Comparison of ENCODE assay signal across 1 cellular context in the genomic region with DNA sequence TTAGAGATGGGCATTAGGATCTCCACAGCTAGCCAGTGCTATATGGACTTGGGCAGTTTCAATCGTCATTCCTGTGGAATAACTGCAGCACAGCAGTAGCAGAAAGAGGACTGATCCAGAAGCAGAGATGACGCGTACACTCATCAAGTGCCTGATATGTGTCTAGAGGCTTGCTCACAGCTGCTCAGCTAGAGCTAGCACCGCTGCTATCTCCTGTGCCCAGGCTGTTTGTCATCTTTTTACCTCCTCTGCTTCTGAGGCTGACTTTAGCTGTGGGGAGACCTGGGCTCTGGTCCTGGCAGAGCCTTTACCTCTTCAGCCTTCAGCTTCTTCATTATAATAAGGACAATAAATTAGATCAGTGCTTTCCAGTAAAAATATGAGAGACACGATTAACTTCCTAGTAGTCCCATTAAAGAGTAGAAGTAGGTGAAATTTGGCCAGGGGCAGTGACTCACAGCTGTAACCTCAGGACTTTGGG.
TF ChIP-seq lines count a peak whose summit lies in the region.

No MANE protein-coding gene starts in this region.

TF ChIP-seq in K562, 482 proteins besides CTCF, POLR2A, EP300 and RAD21 (continued from another document and continues in another):
- TF ChIP-seq, protein P1, sequence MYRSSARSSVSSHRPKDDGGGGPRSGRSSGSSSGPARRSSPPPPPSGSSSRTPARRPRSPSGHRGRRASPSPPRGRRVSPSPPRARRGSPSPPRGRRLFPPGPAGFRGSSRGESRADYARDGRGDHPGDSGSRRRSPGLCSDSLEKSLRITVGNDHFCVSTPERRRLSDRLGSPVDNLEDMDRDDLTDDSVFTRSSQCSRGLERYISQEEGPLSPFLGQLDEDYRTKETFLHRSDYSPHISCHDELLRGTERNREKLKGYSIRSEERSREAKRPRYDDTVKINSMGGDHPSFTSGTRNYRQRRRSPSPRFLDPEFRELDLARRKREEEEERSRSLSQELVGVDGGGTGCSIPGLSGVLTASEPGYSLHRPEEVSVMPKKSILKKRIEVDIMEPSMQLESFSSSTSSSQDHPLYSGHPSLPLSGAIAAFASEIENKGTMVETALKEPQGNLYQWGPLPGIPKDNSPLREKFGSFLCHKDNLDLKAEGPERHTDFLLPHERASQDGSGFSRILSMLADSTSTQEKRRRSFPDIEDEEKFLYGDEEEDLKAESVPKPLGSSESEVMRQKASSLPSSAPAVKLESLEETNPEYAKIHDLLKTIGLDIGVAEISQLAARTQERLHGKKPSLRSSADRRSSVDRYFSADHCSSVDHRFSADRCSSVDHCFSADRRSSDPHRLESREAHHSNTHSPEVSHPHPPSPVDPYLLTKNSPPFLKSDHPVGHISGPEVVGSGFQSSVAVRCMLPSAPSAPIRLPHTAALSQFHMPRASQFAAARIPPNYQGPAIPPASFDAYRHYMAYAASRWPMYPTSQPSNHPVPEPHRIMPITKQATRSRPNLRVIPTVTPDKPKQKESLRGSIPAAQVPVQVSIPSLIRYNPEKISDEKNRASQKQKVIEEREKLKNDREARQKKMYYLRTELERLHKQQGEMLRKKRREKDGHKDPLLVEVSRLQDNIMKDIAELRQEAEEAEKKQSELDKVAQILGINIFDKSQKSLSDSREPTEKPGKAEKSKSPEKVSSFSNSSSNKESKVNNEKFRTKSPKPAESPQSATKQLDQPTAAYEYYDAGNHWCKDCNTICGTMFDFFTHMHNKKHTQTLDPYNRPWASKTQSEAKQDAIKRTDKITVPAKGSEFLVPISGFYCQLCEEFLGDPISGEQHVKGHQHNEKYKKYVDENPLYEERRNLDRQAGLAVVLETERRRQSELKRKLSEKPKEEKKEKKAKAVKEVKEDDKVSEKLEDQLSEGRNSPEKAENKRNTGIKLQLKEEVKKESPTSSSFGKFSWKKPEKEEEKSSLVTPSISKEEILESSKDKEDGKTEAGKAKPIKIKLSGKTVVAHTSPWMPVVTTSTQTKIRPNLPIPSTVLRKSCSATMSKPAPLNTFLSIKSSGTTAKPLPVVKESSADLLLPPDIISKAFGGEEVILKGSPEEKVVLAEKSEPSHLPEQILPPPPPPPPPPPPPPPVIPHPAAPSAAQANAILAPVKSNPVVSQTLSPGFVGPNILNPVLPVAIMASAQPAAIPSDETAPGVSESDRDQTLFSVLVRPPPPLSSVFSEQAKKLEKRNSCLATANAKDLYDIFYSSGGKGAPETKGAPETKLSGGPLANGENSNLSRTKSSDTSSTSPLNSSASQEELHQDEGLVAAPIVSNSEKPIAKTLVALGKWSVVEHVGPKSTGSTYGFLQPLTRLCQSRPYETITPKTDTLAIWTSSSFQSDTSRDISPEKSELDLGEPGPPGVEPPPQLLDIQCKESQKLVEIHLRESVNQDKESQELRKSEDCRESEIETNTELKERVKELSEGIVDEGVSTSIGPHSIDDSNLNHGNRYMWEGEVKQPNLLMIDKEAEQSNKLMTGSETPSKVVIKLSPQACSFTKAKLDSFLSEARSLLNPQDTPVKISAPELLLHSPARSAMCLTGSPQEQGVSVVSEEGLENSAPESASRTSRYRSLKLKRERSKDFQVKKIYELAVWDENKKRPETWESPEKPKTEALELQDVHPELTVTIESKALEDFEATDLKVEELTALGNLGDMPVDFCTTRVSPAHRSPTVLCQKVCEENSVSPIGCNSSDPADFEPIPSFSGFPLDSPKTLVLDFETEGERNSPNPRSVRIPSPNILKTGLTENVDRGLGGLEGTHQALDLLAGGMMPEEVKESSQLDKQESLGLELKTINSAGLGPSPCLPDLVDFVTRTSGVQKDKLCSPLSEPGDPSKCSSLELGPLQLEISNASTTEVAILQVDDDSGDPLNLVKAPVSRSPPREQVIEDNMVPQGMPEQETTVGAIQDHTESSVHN (IDR thresholded peaks at IDR 0.05; ENCODE audit: borderline replicate concordance in 1 of 2, low read depth in 1 of 2) = no peak
- TF ChIP-seq ZNF668 (CRISPR knock-in tag; IDR thresholded peaks at IDR 0.05) (0 out of 2 replicates have a peak, but pooled peaks have one; percentile 5), GATAD2A (IDR thresholded peaks at IDR 0.05) (peak; percentile 11; the same call in 1 of the 2 replicates), KHSRP (IDR thresholded peaks at IDR 0.05) (no peak), STAG1 (CRISPR knock-in tag; IDR thresholded peaks at IDR 0.05; ENCODE audit: borderline replicate concordance) (no peak), NRF1 (conservative IDR thresholded peaks at IDR 0.05 in 1 of 2, IDR thresholded peaks at IDR 0.05 in 1 of 2) (peak; percentile 43 to 49), DIDO1 (tag; IDR thresholded peaks at IDR 0.05; ENCODE audit: low read depth) (no peak), HCFC1 (IDR thresholded peaks at IDR 0.05; ENCODE audit: low read depth, low read length) (no peak), ESRRA (IDR thresholded peaks at IDR 0.05; ENCODE audit: borderline replicate concordance, low read depth) (no peak), BHLHE40 (IDR thresholded peaks at IDR 0.05; ENCODE audit: low read length) (peak; percentile 64), ZFP1 (CRISPR knock-in tag; IDR thresholded peaks at IDR 0.05) (no peak), NUFIP1 (IDR thresholded peaks at IDR 0.05; ENCODE audit: partially characterized antibody) (no peak), ZNF24 (IDR thresholded peaks at IDR 0.05) (peak; percentile 58; the same call in 1 of the 2 replicates), KDM1A (IDR thresholded peaks at IDR 0.05) (peak; percentile 37 to 55; a peak in 1 of 4 replicates), MTA2 (IDR thresholded peaks at IDR 0.05; ENCODE audit: low read depth) (peak; percentile 74), ATF7 (IDR thresholded peaks at IDR 0.05) (peak; percentile 61; the same call in 1 of the 2 replicates), ARID1B (IDR thresholded peaks at IDR 0.05) (peak; percentile 94), JUND (IDR thresholded peaks at IDR 0.05; ENCODE audit: borderline replicate concordance, low read depth, low read length) (peak; percentile 79; the same call in 1 of the 2 replicates), JUND (tag; IDR thresholded peaks at IDR 0.05; ENCODE audit: borderline replicate concordance, low read depth, low read length) (peak; percentile 88; the same call in 2 of the 3 replicates), XRCC5 (IDR thresholded peaks at IDR 0.05; ENCODE audit: low read depth, low read length) (no peak), TRIM24 (IDR thresholded peaks at IDR 0.05) (peak; percentile 47 to 74; a peak in 2 of 4 replicates), CREB1 (IDR thresholded peaks at IDR 0.05) (peak; percentile 83), CREB1 (CRISPR knock-in tag; IDR thresholded peaks at IDR 0.05) (peak; percentile 70; the same call in 1 of the 2 replicates), RNF2 (IDR thresholded peaks at IDR 0.05) (peak; percentile 33; the same call in 1 of the 2 replicates), SOX6 (IDR thresholded peaks at IDR 0.05) (peak; percentile 70), SAFB2 (IDR thresholded peaks at IDR 0.05; ENCODE audit: borderline replicate concordance, low read depth, low read length, severe bottlenecking) (no peak)
- TF ChIP-seq, protein P2, sequence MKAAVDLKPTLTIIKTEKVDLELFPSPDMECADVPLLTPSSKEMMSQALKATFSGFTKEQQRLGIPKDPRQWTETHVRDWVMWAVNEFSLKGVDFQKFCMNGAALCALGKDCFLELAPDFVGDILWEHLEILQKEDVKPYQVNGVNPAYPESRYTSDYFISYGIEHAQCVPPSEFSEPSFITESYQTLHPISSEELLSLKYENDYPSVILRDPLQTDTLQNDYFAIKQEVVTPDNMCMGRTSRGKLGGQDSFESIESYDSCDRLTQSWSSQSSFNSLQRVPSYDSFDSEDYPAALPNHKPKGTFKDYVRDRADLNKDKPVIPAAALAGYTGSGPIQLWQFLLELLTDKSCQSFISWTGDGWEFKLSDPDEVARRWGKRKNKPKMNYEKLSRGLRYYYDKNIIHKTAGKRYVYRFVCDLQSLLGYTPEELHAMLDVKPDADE (conservative IDR thresholded peaks at IDR 0.05; ENCODE audit: control insufficient read depth, low read depth, low read length) = 0 out of 2 replicates have a peak, but pooled peaks have one; percentile 44
- TF ChIP-seq, protein P3, sequence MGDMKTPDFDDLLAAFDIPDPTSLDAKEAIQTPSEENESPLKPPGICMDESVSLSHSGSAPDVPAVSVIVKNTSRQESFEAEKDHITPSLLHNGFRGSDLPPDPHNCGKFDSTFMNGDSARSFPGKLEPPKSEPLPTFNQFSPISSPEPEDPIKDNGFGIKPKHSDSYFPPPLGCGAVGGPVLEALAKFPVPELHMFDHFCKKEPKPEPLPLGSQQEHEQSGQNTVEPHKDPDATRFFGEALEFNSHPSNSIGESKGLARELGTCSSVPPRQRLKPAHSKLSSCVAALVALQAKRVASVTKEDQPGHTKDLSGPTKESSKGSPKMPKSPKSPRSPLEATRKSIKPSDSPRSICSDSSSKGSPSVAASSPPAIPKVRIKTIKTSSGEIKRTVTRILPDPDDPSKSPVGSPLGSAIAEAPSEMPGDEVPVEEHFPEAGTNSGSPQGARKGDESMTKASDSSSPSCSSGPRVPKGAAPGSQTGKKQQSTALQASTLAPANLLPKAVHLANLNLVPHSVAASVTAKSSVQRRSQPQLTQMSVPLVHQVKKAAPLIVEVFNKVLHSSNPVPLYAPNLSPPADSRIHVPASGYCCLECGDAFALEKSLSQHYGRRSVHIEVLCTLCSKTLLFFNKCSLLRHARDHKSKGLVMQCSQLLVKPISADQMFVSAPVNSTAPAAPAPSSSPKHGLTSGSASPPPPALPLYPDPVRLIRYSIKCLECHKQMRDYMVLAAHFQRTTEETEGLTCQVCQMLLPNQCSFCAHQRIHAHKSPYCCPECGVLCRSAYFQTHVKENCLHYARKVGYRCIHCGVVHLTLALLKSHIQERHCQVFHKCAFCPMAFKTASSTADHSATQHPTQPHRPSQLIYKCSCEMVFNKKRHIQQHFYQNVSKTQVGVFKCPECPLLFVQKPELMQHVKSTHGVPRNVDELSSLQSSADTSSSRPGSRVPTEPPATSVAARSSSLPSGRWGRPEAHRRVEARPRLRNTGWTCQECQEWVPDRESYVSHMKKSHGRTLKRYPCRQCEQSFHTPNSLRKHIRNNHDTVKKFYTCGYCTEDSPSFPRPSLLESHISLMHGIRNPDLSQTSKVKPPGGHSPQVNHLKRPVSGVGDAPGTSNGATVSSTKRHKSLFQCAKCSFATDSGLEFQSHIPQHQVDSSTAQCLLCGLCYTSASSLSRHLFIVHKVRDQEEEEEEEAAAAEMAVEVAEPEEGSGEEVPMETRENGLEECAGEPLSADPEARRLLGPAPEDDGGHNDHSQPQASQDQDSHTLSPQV (IDR thresholded peaks at IDR 0.05) = peak; percentile 63
- TF ChIP-seq, protein P4, sequence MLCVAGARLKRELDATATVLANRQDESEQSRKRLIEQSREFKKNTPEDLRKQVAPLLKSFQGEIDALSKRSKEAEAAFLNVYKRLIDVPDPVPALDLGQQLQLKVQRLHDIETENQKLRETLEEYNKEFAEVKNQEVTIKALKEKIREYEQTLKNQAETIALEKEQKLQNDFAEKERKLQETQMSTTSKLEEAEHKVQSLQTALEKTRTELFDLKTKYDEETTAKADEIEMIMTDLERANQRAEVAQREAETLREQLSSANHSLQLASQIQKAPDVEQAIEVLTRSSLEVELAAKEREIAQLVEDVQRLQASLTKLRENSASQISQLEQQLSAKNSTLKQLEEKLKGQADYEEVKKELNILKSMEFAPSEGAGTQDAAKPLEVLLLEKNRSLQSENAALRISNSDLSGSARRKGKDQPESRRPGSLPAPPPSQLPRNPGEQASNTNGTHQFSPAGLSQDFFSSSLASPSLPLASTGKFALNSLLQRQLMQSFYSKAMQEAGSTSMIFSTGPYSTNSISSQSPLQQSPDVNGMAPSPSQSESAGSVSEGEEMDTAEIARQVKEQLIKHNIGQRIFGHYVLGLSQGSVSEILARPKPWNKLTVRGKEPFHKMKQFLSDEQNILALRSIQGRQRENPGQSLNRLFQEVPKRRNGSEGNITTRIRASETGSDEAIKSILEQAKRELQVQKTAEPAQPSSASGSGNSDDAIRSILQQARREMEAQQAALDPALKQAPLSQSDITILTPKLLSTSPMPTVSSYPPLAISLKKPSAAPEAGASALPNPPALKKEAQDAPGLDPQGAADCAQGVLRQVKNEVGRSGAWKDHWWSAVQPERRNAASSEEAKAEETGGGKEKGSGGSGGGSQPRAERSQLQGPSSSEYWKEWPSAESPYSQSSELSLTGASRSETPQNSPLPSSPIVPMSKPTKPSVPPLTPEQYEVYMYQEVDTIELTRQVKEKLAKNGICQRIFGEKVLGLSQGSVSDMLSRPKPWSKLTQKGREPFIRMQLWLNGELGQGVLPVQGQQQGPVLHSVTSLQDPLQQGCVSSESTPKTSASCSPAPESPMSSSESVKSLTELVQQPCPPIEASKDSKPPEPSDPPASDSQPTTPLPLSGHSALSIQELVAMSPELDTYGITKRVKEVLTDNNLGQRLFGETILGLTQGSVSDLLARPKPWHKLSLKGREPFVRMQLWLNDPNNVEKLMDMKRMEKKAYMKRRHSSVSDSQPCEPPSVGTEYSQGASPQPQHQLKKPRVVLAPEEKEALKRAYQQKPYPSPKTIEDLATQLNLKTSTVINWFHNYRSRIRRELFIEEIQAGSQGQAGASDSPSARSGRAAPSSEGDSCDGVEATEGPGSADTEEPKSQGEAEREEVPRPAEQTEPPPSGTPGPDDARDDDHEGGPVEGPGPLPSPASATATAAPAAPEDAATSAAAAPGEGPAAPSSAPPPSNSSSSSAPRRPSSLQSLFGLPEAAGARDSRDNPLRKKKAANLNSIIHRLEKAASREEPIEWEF (CRISPR knock-in tag; IDR thresholded peaks at IDR 0.05) = no peak; the same call in 1 of the 2 replicates
- TF ChIP-seq, protein P5, sequence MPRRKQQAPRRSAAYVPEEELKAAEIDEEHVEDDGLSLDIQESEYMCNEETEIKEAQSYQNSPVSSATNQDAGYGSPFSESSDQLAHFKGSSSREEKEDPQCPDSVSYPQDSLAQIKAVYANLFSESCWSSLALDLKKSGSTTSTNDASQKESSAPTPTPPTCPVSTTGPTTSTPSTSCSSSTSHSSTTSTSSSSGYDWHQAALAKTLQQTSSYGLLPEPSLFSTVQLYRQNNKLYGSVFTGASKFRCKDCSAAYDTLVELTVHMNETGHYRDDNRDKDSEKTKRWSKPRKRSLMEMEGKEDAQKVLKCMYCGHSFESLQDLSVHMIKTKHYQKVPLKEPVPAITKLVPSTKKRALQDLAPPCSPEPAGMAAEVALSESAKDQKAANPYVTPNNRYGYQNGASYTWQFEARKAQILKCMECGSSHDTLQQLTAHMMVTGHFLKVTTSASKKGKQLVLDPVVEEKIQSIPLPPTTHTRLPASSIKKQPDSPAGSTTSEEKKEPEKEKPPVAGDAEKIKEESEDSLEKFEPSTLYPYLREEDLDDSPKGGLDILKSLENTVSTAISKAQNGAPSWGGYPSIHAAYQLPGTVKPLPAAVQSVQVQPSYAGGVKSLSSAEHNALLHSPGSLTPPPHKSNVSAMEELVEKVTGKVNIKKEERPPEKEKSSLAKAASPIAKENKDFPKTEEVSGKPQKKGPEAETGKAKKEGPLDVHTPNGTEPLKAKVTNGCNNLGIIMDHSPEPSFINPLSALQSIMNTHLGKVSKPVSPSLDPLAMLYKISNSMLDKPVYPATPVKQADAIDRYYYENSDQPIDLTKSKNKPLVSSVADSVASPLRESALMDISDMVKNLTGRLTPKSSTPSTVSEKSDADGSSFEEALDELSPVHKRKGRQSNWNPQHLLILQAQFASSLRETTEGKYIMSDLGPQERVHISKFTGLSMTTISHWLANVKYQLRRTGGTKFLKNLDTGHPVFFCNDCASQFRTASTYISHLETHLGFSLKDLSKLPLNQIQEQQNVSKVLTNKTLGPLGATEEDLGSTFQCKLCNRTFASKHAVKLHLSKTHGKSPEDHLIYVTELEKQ (CRISPR knock-in tag; IDR thresholded peaks at IDR 0.05) = no peak
- TF ChIP-seq, protein P6, sequence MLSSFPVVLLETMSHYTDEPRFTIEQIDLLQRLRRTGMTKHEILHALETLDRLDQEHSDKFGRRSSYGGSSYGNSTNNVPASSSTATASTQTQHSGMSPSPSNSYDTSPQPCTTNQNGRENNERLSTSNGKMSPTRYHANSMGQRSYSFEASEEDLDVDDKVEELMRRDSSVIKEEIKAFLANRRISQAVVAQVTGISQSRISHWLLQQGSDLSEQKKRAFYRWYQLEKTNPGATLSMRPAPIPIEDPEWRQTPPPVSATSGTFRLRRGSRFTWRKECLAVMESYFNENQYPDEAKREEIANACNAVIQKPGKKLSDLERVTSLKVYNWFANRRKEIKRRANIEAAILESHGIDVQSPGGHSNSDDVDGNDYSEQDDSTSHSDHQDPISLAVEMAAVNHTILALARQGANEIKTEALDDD (IDR thresholded peaks at IDR 0.05) = peak; percentile 74
